In genomic region chr18:48136051-48136543, GRCh38 we compare ENCODE assay signal across 9 cellular contexts.
DNase-seq lines count a peak whose midpoint lies in the region; ATAC-seq, FAIRE-seq and TF ChIP-seq lines count a peak whose summit lies in the region.
"Had no signal": no experiment of that assay in that cellular context is flagged by ENCODE, and none has a peak within 500 bp of the region (broad histone marks: within the 10 kb centered on the region; RNA-seq: fewer than 3 reads in every experiment).

No MANE protein-coding gene starts in this region.

- TF ChIP-seq CTCF in MCF 10A (IDR thresholded peaks at IDR 0.05; ENCODE audit: unreplicated experiment), result no peak
- TF ChIP-seq CTCF in HepG2 (CRISPR knock-in tag; IDR thresholded peaks at IDR 0.05), result no peak

- H3K4me1 ChIP-seq in HepG2 (ENCODE audit: insufficient read depth, low read length), result no peaks in the 10 kb centered on the region; the same call in 1 of the 2 replicates
- H3K4me1 ChIP-seq in subcutaneous abdominal adipose tissue (ENCODE audit: control insufficient read depth in 5 of 5, insufficient read depth in 5 of 5, low read length in 5 of 5), result peaks cover 0 to 27% (median 18%) of the 10 kb centered on the region in 5 donors

- no peak overlapping the region for H3K27ac Mint-ChIP-seq in MCF 10A (ENCODE audit: low read depth, unreplicated experiment)
- H3K27ac Mint-ChIP-seq: effector memory CD8-positive, alpha-beta T cell had no signal

- no peaks in the 10 kb centered on the region for H3K36me3 ChIP-seq in HepG2 (replicated peaks in 1 of 2; ENCODE audit: control insufficient read depth in 1 of 2, insufficient read depth in 2 of 2, low read length in 2 of 2)
- H3K36me3 ChIP-seq in subcutaneous abdominal adipose tissue (ENCODE audit: control insufficient read depth in 5 of 5, insufficient read depth in 5 of 5, low read length in 5 of 5), result no peaks in the 10 kb centered on the region

- H3K27ac ChIP-seq in HepG2 (ENCODE audit: extremely low read length, insufficient read depth, low read length), result no peak overlapping the region
- H3K27ac ChIP-seq in subcutaneous abdominal adipose tissue (ENCODE audit: low read depth, low read length), result no peak overlapping the region

- H3K36me3 Mint-ChIP-seq in MCF 10A (ENCODE audit: insufficient read depth, unreplicated experiment), result no peaks in the 10 kb centered on the region

- DNase-seq in NCI-H1048 (lab: John Stamatoyannopoulos, UW) (peak; percentile 5), MCF 10A (ENCODE audit: unreplicated experiment) (peak; percentile 11), HepG2 (ENCODE audit: low spot score) (no peak)
- no peak for DNase-seq in activated CD4-positive, CD25-positive, alpha-beta regulatory T cell (lab: John Stamatoyannopoulos, UW)
- DNase-seq: effector memory CD8-positive, alpha-beta T cell had no signal

- intact Hi-C loops in MCF 10A (cut with micrococcal nuclease) (no loop called here), HepG2 (cut with micrococcal nuclease; ENCODE audit: unreplicated experiment) (no loop called here)

- H3K9me3 ChIP-seq in HepG2 (ENCODE audit: low read length), result no peaks in the 10 kb centered on the region
- H3K9me3 ChIP-seq in subcutaneous abdominal adipose tissue (ENCODE audit: control insufficient read depth in 5 of 5, low read length in 5 of 5), result no peaks in the 10 kb centered on the region

- H3K27me3 ChIP-seq in HepG2 (ENCODE audit: control insufficient read depth in 1 of 2, insufficient read depth in 2 of 2, low read length in 2 of 2) (peaks cover 7 to 48% of the 10 kb centered on the region in 2 experiments; a peak in 4 of 5 replicates), subcutaneous abdominal adipose tissue (ENCODE audit: control insufficient read depth in 5 of 5, insufficient read depth in 4 of 5, low read length in 5 of 5) (peaks cover 0 to 8% (median 6%) of the 10 kb centered on the region in 5 donors)

- TF ChIP-seq EP300 in HepG2 (IDR thresholded peaks at IDR 0.05; ENCODE audit: low read depth in 2 of 2, low read length in 2 of 2), result no peak
- TF ChIP-seq EP300 in HepG2 (CRISPR knock-in tag; IDR thresholded peaks at IDR 0.05; ENCODE audit: borderline replicate concordance), result no peak

- no peaks in the 10 kb centered on the region for H3K9me3 Mint-ChIP-seq in MCF 10A (ENCODE audit: unreplicated experiment)
- H3K9me3 Mint-ChIP-seq: effector memory CD8-positive, alpha-beta T cell had no signal

- no peak for TF ChIP-seq RAD21 in HepG2 (CRISPR knock-in tag; IDR thresholded peaks at IDR 0.05)

- peak overlapping the region; percentile 72 for H3K4me3 Mint-ChIP-seq in MCF 10A (ENCODE audit: unreplicated experiment)

- 12% methylated on average over 9 of the region's 43 CpGs for WGBS in HepG2 (ENCODE audit: low lambda C conversion rate)

- POLR2A ChIA-PET in MCF 10A (lab: Yijun Ruan, JAX) (no interaction called here), HepG2 (lab: Yijun Ruan, JAX) (no interaction called here)

- no peak overlapping the region for H2AFZ ChIP-seq in HepG2 (ENCODE audit: low read length)

- H3K4me2 ChIP-seq in HepG2 (ENCODE audit: low read depth, low read length), result peak overlapping the region; percentile 27; the same call in 1 of the 2 replicates

- peak; percentile 28; the same call in 2 of the 3 replicates for ATAC-seq in HepG2
- ATAC-seq in GM19324 (IDR thresholded peaks at IDR 0.05; ENCODE audit: low FRiP score, unreplicated experiment), result no peak
- no peak for ATAC-seq in activated CD4-positive, CD25-positive, alpha-beta regulatory T cell treated with anti-CD3 and anti-CD28 coated beads, Interleukin-2, amount 50 U/mL, for 24 hours
- ATAC-seq: effector memory CD8-positive, alpha-beta T cell had no signal

- H3K9ac ChIP-seq in HepG2 (ENCODE audit: insufficient read depth, low read depth, low read length) (no peak overlapping the region), subcutaneous abdominal adipose tissue (ENCODE audit: low read length in 5 of 5) (peak overlapping the region in 2 of 5 donors; percentile 51 to 62)

- peaks cover 39% of the 10 kb centered on the region for H3K4me1 Mint-ChIP-seq in MCF 10A (ENCODE audit: insufficient read depth, unreplicated experiment)

- BruUV-seq in MCF 10A (replicated peaks; lab: Mats Ljungman, UMichigan) (no TSS peak), HepG2 (replicated peaks; lab: Mats Ljungman, UMichigan) (no TSS peak)

- FAIRE-seq in HepG2 (lab: Jason Lieb, UNC), result no peak
- FAIRE-seq: TTC549 had no signal

- H4K20me1 ChIP-seq in HepG2 (ENCODE audit: insufficient read depth, low read length), result no peaks in the 10 kb centered on the region

- no peak for TF ChIP-seq POLR2A in HepG2 (IDR thresholded peaks at IDR 0.05; ENCODE audit: insufficient read depth in 1 of 2, low read depth in 2 of 2, low read length in 2 of 2)

- H3K4me3 ChIP-seq in HepG2 (replicated peaks in 1 of 3; ENCODE audit: insufficient read depth in 1 of 3, low read depth in 2 of 3, low read length in 3 of 3) (peak overlapping the region in 1 of 3 experiments; percentile 16; a peak in 1 of 6 replicates), subcutaneous abdominal adipose tissue (ENCODE audit: low read depth in 1 of 5, low read length in 5 of 5) (peak overlapping the region; percentile 62 to 75 (median 68))

- in situ Hi-C loops in HepG2 (cut with HindIII; ENCODE audit: extremely low pct_ligation_motif_present, low pct_unique_long_range_greater_than_20kb), result no loop called here

- H3K27me3 Mint-ChIP-seq in MCF 10A (ENCODE audit: insufficient read depth, unreplicated experiment), result no peaks in the 10 kb centered on the region

- no peaks in the 10 kb centered on the region for H3K79me2 ChIP-seq in HepG2 (ENCODE audit: insufficient read depth, low read length)

- CTCF ChIA-PET in MCF 10A (lab: Yijun Ruan, JAX) (interaction anchor here (0.6 kb wide), 3 partner anchors 170 to 1513 kb away, joined by 3 read pairs; no protein-coding TSS in a partner anchor), HepG2 (lab: Yijun Ruan, JAX; ENCODE audit: low intra/inter-chr PET ratio, low total read pairs) (no interaction called here)

TF ChIP-seq in HepG2, 621 proteins besides CTCF, POLR2A, EP300 and RAD21 (continues in another document):
- TF ChIP-seq KLF15 (CRISPR knock-in tag; IDR thresholded peaks at IDR 0.05; ENCODE audit: borderline replicate concordance) (no peak), ZNF672 (CRISPR knock-in tag; IDR thresholded peaks at IDR 0.05) (no peak), SRSF9 (IDR thresholded peaks at IDR 0.05; ENCODE audit: borderline replicate concordance, insufficient read depth, low read depth, low read length, poor library complexity, severe bottlenecking) (no peak), EEA1 (CRISPR knock-in tag; IDR thresholded peaks at IDR 0.05; ENCODE audit: borderline replicate concordance) (no peak), EZH2 (conservative IDR thresholded peaks at IDR 0.05; ENCODE audit: low read depth, low read length) (no peak), ZNF878 (CRISPR knock-in tag; IDR thresholded peaks at IDR 0.05) (no peak), ZBTB4 (CRISPR knock-in tag; IDR thresholded peaks at IDR 0.05; ENCODE audit: borderline replicate concordance) (no peak), ZNF251 (CRISPR knock-in tag; IDR thresholded peaks at IDR 0.05) (no peak), SETDB1 (CRISPR knock-in tag; IDR thresholded peaks at IDR 0.05; ENCODE audit: borderline replicate concordance) (no peak), ZZZ3 (CRISPR knock-in tag; IDR thresholded peaks at IDR 0.05; ENCODE audit: borderline replicate concordance) (no peak), ZKSCAN5 (CRISPR knock-in tag; IDR thresholded peaks at IDR 0.05) (no peak), PREB (CRISPR knock-in tag; IDR thresholded peaks at IDR 0.05) (no peak), HNF4G (IDR thresholded peaks at IDR 0.05; ENCODE audit: borderline replicate concordance, low read depth, low read length) (no peak), HNF4G (CRISPR knock-in tag; IDR thresholded peaks at IDR 0.05; ENCODE audit: borderline replicate concordance, low read depth) (no peak), NR3C1 (CRISPR knock-in tag; IDR thresholded peaks at IDR 0.05) (no peak), ZNF350 (CRISPR knock-in tag; IDR thresholded peaks at IDR 0.05; ENCODE audit: borderline replicate concordance, low read depth) (no peak)

Comparison
In these comparisons a context has a peak if more than half of its experiments do, and no peak if none do; other contexts are left out.
1. DNase-seq: peak in NCI-H1048 (single experiment) and MCF 10A (single experiment); none in HepG2 (single experiment) and activated CD4-positive, CD25-positive, alpha-beta regulatory T cell (0 of 4).